Comparison of ENCODE assay signal across 1 cellular context in genomic region chr3:32952369-32953067, GRCh38.
TF ChIP-seq lines count a peak whose summit lies in the region.

No MANE protein-coding gene starts in this region.

TF ChIP-seq in H1, 55 proteins besides CTCF, POLR2A, EP300 and RAD21:
- TF ChIP-seq GTF2F1 (IDR thresholded peaks at IDR 0.05; ENCODE audit: borderline replicate concordance, low read depth, low read length): no peak
TF ChIP-seq in H1: peak in this region for 0.
